ENCODE assay signal across 9 cellular contexts in genomic region chr1:231242516-231243198, GRCh38. TPM values are rescaled to one million over a fixed set of nuclear protein-coding genes. Genes with fewer than 3 reads are reported as not detected.
DNase-seq lines count a peak whose midpoint lies in the region; ATAC-seq, FAIRE-seq and TF ChIP-seq lines count a peak whose summit lies in the region.
"Had no signal": no experiment of that assay in that cellular context is flagged by ENCODE, and none has a peak within 500 bp of the region (broad histone marks: within the 10 kb centered on the region; RNA-seq: fewer than 3 reads in every experiment).

No MANE protein-coding gene starts in this region.

- H3K9me3 ChIP-seq in pancreas, result no peaks in the 10 kb centered on the region

- no peaks in the 10 kb centered on the region for H3K9me3 Mint-ChIP-seq in IgD-negative memory B cell
- H3K9me3 Mint-ChIP-seq in activated naive CD8-positive, alpha-beta T cell treated with anti-CD3 and anti-CD28 coated beads, Interleukin-2, amount 10 ng/mL, durations not matched to agents 7 days and 5 days, result no peaks in the 10 kb centered on the region

- H3K4me3 ChIP-seq in pancreas, result peak overlapping the region in 1 of 4 donors; percentile 74

- H3K4me1 ChIP-seq in pancreas, result peaks cover 6 to 22% (median 18%) of the 10 kb centered on the region in 3 donors

- WGBS in pancreas, 2 donors, result 42 to 53% methylated on average over 5 of the region's 5 CpGs

- intact Hi-C loops in pancreas (cut with DNase I), result no loop called here

- no peak for TF ChIP-seq CTCF in pancreas (IDR thresholded peaks at IDR 0.05)

- peak overlapping the region in 1 of 3 donors; percentile 93 for H3K27ac Mint-ChIP-seq in IgD-negative memory B cell
- peak overlapping the region; percentile 24 for H3K27ac Mint-ChIP-seq in activated naive CD8-positive, alpha-beta T cell treated with anti-CD3 and anti-CD28 coated beads, Interleukin-2, amount 10 ng/mL, durations not matched to agents 7 days and 5 days

- H3K4me3 Mint-ChIP-seq in IgD-negative memory B cell, result peak overlapping the region; percentile 82 to 99 (median 94)
- peak overlapping the region; percentile 98 for H3K4me3 Mint-ChIP-seq in activated naive CD8-positive, alpha-beta T cell treated with anti-CD3 and anti-CD28 coated beads, Interleukin-2, amount 10 ng/mL, durations not matched to agents 7 days and 5 days

- no peak for FAIRE-seq in pancreas (lab: Jason Lieb, UNC)

- POLR2A ChIA-PET in activated naive CD8-positive, alpha-beta T cell treated with anti-CD3 and anti-CD28 coated beads, Interleukin-2, amount 10 ng/mL, durations not matched to agents 7 days and 5 days (lab: Charles Lee), result interaction anchor here (1.1 to 2.2 kb wide), 2 partner anchors 178 to 286 kb away, joined by 5 to 9 read pairs; partner anchors contain the start of genes EGLN1 and TSNAX

- no peaks in the 10 kb centered on the region for H3K27me3 Mint-ChIP-seq in IgD-negative memory B cell
- no peaks in the 10 kb centered on the region for H3K27me3 Mint-ChIP-seq in activated naive CD8-positive, alpha-beta T cell treated with anti-CD3 and anti-CD28 coated beads, Interleukin-2, amount 10 ng/mL, durations not matched to agents 7 days and 5 days

- no peaks in the 10 kb centered on the region for H3K27me3 ChIP-seq in pancreas

- DNase-seq in AG20443 (ENCODE audit: low spot score), result peak; percentile 30
- no peak for DNase-seq in activated naive CD8-positive, alpha-beta T cell treated with anti-CD3 and anti-CD28 coated beads, Interleukin-2, amount 10 ng/mL, durations not matched to agents 7 days and 5 days
- peak; percentile 29 to 40 for DNase-seq in lung microvascular endothelial cell (ENCODE audit: low read depth in 2 of 2)
- no peak for DNase-seq in NCI-H774 (lab: John Stamatoyannopoulos, UW)
- no peak for DNase-seq in DMS53 (lab: John Stamatoyannopoulos, UW)
- no peak for DNase-seq in pancreas
- DNase-seq: left cardiac atrium had no signal

- H3K27ac ChIP-seq in pancreas, result no peak overlapping the region

- H3K4me1 Mint-ChIP-seq in IgD-negative memory B cell, result peaks cover 26 to 52% (median 41%) of the 10 kb centered on the region in 3 donors
- peaks cover 47% of the 10 kb centered on the region for H3K4me1 Mint-ChIP-seq in activated naive CD8-positive, alpha-beta T cell treated with anti-CD3 and anti-CD28 coated beads, Interleukin-2, amount 10 ng/mL, durations not matched to agents 7 days and 5 days

- peaks cover 4% of the 10 kb centered on the region for H3K36me3 Mint-ChIP-seq in IgD-negative memory B cell
- peaks cover 32% of the 10 kb centered on the region for H3K36me3 Mint-ChIP-seq in activated naive CD8-positive, alpha-beta T cell treated with anti-CD3 and anti-CD28 coated beads, Interleukin-2, amount 10 ng/mL, durations not matched to agents 7 days and 5 days

- no peak for ATAC-seq in activated naive CD8-positive, alpha-beta T cell treated with anti-CD3 and anti-CD28 coated beads, Interleukin-2, amount 10 ng/mL, durations not matched to agents 7 days and 5 days (ENCODE audit: low read depth)
- no peak for ATAC-seq in GM18498 (IDR thresholded peaks at IDR 0.05; ENCODE audit: unreplicated experiment)
- no peak for ATAC-seq in pancreas
- ATAC-seq: left cardiac atrium had no signal

- peaks cover 0 to 8% (median 4%) of the 10 kb centered on the region in 3 donors for H3K36me3 ChIP-seq in pancreas

RNA-seq across cellular contexts. Expression of gene GNPAT, which starts 1.6 kb away (rescaled TPM):
- polyA plus RNA-seq in IgD-negative memory B cell (40.1 TPM), pancreas (10 to 100 TPM; 24.7 to 34.4 TPM)
- 10 to 100 TPM; 38.4 to 38.9 TPM for total RNA-seq in activated naive CD8-positive, alpha-beta T cell treated with anti-CD3 and anti-CD28 coated beads, Interleukin-2, amount 10 ng/mL, durations not matched to agents 7 days and 5 days
- total RNA-seq in lung microvascular endothelial cell (37.7 and 40.1 TPM in 2 replicates), pancreas (10 to 100 TPM; 17.4 to 24.6 (median 19.7) TPM)

Comparison
In these comparisons a context has a peak if more than half of its experiments do, and no peak if none do; other contexts are left out.
1. DNase-seq: peak in AG20443 (single experiment) and lung microvascular endothelial cell (2 of 2); none in activated naive CD8-positive, alpha-beta T cell treated with anti-CD3 and anti-CD28 coated beads, Interleukin-2, amount 10 ng/mL, durations not matched to agents 7 days and 5 days (single experiment), NCI-H774 (single experiment), DMS53 (single experiment) and pancreas (0 of 6).